19 cellular contexts compared by ENCODE assay signal in the genomic region with DNA sequence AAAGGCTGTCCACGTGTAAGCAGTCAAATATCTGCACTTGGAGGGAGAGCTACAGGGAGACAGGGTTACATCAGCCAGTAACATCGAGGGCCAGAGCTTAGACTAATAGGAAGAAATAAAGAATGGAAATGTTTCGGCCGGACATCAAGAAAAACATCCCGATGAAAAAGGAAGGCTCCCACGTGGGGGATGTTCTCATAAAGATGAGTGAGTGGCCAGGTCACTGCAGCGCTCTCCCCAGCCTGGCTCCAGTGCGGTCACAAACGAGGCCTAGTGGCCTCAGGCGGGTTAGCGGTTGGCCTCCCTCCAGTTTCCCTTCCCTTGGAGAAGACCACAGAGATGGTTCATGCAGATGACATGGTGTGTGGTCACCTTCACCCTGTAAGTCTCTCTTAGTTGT. TPM values are rescaled to one million over a fixed set of nuclear protein-coding genes. Genes with fewer than 3 reads are reported as not detected.
"Had no signal": no experiment of that assay in that cellular context is flagged by ENCODE, and none has a peak within 500 bp of the region (broad histone marks: within the 10 kb centered on the region; RNA-seq: fewer than 3 reads in every experiment).

No MANE protein-coding gene starts in this region.

- H3K4me1 Mint-ChIP-seq: activated CD4-positive, alpha-beta T cell treated with anti-CD3 and anti-CD28 coated beads for 36 hours; activated CD8-positive, alpha-beta memory T cell treated with anti-CD3 and anti-CD28 coated beads, Interleukin-2, amount 10 ng/mL, durations not matched to agents 7 days and 5 days; naive thymus-derived CD8-positive, alpha-beta T cell; T-helper 17 cell had no signal

- H3K4me3 ChIP-seq: cardiac muscle cell, skin epidermis, transverse colon had no signal

- H3K27ac Mint-ChIP-seq: activated CD4-positive, alpha-beta memory T cell treated with anti-CD3 and anti-CD28 coated beads for 36 hours; activated CD4-positive, alpha-beta T cell treated with anti-CD3 and anti-CD28 coated beads for 36 hours; activated CD8-positive, alpha-beta memory T cell treated with anti-CD3 and anti-CD28 coated beads, Interleukin-2, amount 10 ng/mL, durations not matched to agents 7 days and 5 days; activated T-cell treated with anti-CD3 and anti-CD28 coated beads, Interleukin-2, amount 50 U/mL, for 24 hours; naive thymus-derived CD8-positive, alpha-beta T cell; T-helper 17 cell had no signal

- H3K9me3 Mint-ChIP-seq: activated CD4-positive, alpha-beta memory T cell treated with anti-CD3 and anti-CD28 coated beads for 36 hours; activated T-cell treated with anti-CD3 and anti-CD28 coated beads, Interleukin-2, amount 50 U/mL, for 24 hours; naive thymus-derived CD8-positive, alpha-beta T cell had no signal

- H3K9me3 ChIP-seq: transverse colon had no signal

- ATAC-seq: activated CD4-positive, alpha-beta T cell treated with anti-CD3 and anti-CD28 coated beads for 36 hours; activated CD8-positive, alpha-beta memory T cell treated with anti-CD3 and anti-CD28 coated beads, Interleukin-2, amount 10 ng/mL, durations not matched to agents 7 days and 5 days; naive thymus-derived CD8-positive, alpha-beta T cell; T-helper 17 cell had no signal

- DNase-seq: activated CD4-positive, alpha-beta memory T cell treated with anti-CD3 and anti-CD28 coated beads for 36 hours; activated CD4-positive, alpha-beta T cell treated with anti-CD3 and anti-CD28 coated beads for 36 hours; activated CD8-positive, alpha-beta memory T cell treated with anti-CD3 and anti-CD28 coated beads, Interleukin-2, amount 10 ng/mL, durations not matched to agents 7 days and 5 days; activated effector memory CD4-positive, alpha-beta T cell treated with Interleukin-2 at 50 U/mL for 16 hours; activated naive CD4-positive, alpha-beta T cell treated with anti-CD3 and anti-CD28 coated beads, Interleukin-2, amount 50 U/mL, for 16 hours; activated T-cell treated with anti-CD3 and anti-CD28 coated beads, Interleukin-2, amount 50 U/mL, for 24 hours; hippocampal formation; kidney glomerular epithelial cell; mesenchymal stem cell; naive thymus-derived CD8-positive, alpha-beta T cell; nucleus accumbens; stimulated activated CD4-positive, alpha-beta T cell treated with anti-CD3 and anti-CD28 coated beads, Interleukin-15, amount 100 ng/mL, for 24 hours; stimulated activated CD4-positive, alpha-beta T cell treated with anti-CD3 and anti-CD28 coated beads, Interleukin-4, amount 100 ng/mL, for 1 hour; stimulated activated naive CD4-positive, alpha-beta T cell treated with Interleukin-2 at 50 U/mL for 16 hours; substantia nigra; T-helper 17 cell; transverse colon had no signal

- H3K4me1 ChIP-seq: transverse colon had no signal

- H3K27me3 Mint-ChIP-seq: activated CD4-positive, alpha-beta memory T cell treated with anti-CD3 and anti-CD28 coated beads for 36 hours; activated CD4-positive, alpha-beta T cell treated with anti-CD3 and anti-CD28 coated beads for 36 hours; activated CD8-positive, alpha-beta memory T cell treated with anti-CD3 and anti-CD28 coated beads, Interleukin-2, amount 10 ng/mL, durations not matched to agents 7 days and 5 days; activated T-cell treated with anti-CD3 and anti-CD28 coated beads, Interleukin-2, amount 50 U/mL, for 24 hours; naive thymus-derived CD8-positive, alpha-beta T cell; T-helper 17 cell had no signal

- H3K27ac ChIP-seq: cardiac muscle cell, skin epidermis, transverse colon had no signal

- H3K27me3 ChIP-seq: cardiac muscle cell, transverse colon had no signal

- H3K4me3 Mint-ChIP-seq: activated CD4-positive, alpha-beta memory T cell treated with anti-CD3 and anti-CD28 coated beads for 36 hours; activated CD4-positive, alpha-beta T cell treated with anti-CD3 and anti-CD28 coated beads for 36 hours; activated CD8-positive, alpha-beta memory T cell treated with anti-CD3 and anti-CD28 coated beads, Interleukin-2, amount 10 ng/mL, durations not matched to agents 7 days and 5 days; activated T-cell treated with anti-CD3 and anti-CD28 coated beads, Interleukin-2, amount 50 U/mL, for 24 hours; naive thymus-derived CD8-positive, alpha-beta T cell; T-helper 17 cell had no signal

- H3K36me3 Mint-ChIP-seq: activated CD4-positive, alpha-beta memory T cell treated with anti-CD3 and anti-CD28 coated beads for 36 hours; activated CD8-positive, alpha-beta memory T cell treated with anti-CD3 and anti-CD28 coated beads, Interleukin-2, amount 10 ng/mL, durations not matched to agents 7 days and 5 days; naive thymus-derived CD8-positive, alpha-beta T cell had no signal

- H3K36me3 ChIP-seq: cardiac muscle cell, transverse colon had no signal

RNA-seq across cellular contexts. Expression of gene WNT5A, which starts 56.1 kb away (rescaled TPM):
- total RNA-seq: activated CD4-positive, alpha-beta memory T cell treated with anti-CD3 and anti-CD28 coated beads for 36 hours; activated CD4-positive, alpha-beta T cell treated with anti-CD3 and anti-CD28 coated beads for 36 hours; naive thymus-derived CD8-positive, alpha-beta T cell; T-helper 17 cell had no signal
- polyA plus RNA-seq: naive thymus-derived CD8-positive, alpha-beta T cell had no signal
